ENCODE assay signal across 10 cellular contexts in the genomic region with DNA sequence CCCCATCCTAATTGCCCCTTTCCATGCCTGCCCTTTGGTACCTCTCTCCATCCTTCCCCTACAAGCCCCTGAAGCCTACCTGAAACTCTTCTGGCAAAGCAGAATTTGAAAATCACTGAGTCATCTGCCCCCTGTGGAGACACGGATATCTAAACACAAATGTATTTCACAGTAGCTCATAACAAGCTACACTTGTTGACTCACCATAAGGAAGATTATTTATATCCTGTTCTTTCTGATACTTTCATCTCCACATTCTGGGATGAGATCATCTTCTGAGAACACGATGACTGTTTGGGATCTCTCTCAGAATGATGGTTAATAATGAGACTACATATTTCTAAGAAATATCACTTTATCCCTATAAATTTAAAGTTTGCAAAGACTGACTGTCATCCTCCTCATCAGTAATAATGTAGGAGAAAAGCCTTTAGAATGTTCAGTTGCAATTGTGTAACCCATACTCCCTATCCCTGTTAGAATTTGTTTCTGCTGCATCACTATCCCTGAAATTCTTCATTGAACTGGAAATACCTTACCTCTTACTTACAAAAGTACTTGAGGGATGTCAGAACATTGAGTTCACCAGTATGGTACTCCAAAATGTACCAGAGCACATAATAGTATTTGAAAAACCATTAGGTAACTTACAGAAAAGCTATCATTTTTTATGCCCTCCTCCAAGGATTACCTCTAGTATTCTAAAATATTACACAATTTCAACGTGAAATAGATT. TPM values are rescaled to one million over a fixed set of nuclear protein-coding genes. Genes with fewer than 3 reads are reported as not detected.
DNase-seq lines count a peak whose midpoint lies in the region; ATAC-seq, FAIRE-seq and TF ChIP-seq lines count a peak whose summit lies in the region.
"Had no signal": no experiment of that assay in that cellular context is flagged by ENCODE, and none has a peak within 500 bp of the region (broad histone marks: within the 10 kb centered on the region; RNA-seq: fewer than 3 reads in every experiment).

No MANE protein-coding gene starts in this region.

- H3K4me3 Mint-ChIP-seq in glutamatergic neuron (ENCODE audit: unreplicated experiment), result peak overlapping the region; percentile 20

- H3K9me3 Mint-ChIP-seq in glutamatergic neuron (ENCODE audit: unreplicated experiment), result no peaks in the 10 kb centered on the region

- no peak for FAIRE-seq in urothelium cell line (lab: Jason Lieb, UNC)
- FAIRE-seq: TTC549 had no signal

- H3K27ac Mint-ChIP-seq in glutamatergic neuron (ENCODE audit: unreplicated experiment), result no peak overlapping the region

- peak; percentile 41 for DNase-seq in NCI-H510A treated with DMSO at 0.1 percent for 48 hours (lab: John Stamatoyannopoulos, UW)
- DNase-seq in NCI-H510A (lab: John Stamatoyannopoulos, UW), result no peak
- DNase-seq in SIG-M5 (lab: John Stamatoyannopoulos, UW), result peak; percentile 3
- no peak for DNase-seq in glutamatergic neuron
- DNase-seq in urothelium cell line (ENCODE audit: low spot score), result peak; percentile 58
- no peak for DNase-seq in occipital lobe (lab: John Stamatoyannopoulos, UW)
- no peak for DNase-seq in SKM-1 treated with dmso at 0.1 percent for 144 hours (lab: John Stamatoyannopoulos, UW; ENCODE audit: unreplicated experiment)
- DNase-seq: C1 segment of cervical spinal cord had no signal

- TF ChIP-seq CTCF in glutamatergic neuron (IDR thresholded peaks at IDR 0.05; ENCODE audit: partially characterized antibody, unreplicated experiment), result no peak

- H3K27me3 Mint-ChIP-seq in glutamatergic neuron (ENCODE audit: unreplicated experiment), result no peaks in the 10 kb centered on the region

- H3K36me3 Mint-ChIP-seq in glutamatergic neuron (ENCODE audit: unreplicated experiment), result peaks cover 16% of the 10 kb centered on the region

- peaks cover 28% of the 10 kb centered on the region for H3K4me1 Mint-ChIP-seq in glutamatergic neuron (ENCODE audit: low read depth, unreplicated experiment)

- no peak for ATAC-seq in HG03571 (IDR thresholded peaks at IDR 0.05; ENCODE audit: unreplicated experiment)

RNA-seq across cellular contexts. Expression of gene SCHIP1, which starts 32.9 kb away (rescaled TPM):
- total RNA-seq in glutamatergic neuron (ENCODE audit: unreplicated experiment) (76.3 TPM), occipital lobe (50.4 TPM)

Comparison
In these comparisons a context has a peak if more than half of its experiments do, and no peak if none do; other contexts are left out.
1. DNase-seq: peak in NCI-H510A treated with DMSO at 0.1 percent for 48 hours (single experiment), SIG-M5 (single experiment) and urothelium cell line (single experiment); none in NCI-H510A (single experiment), glutamatergic neuron (single experiment), occipital lobe (single experiment) and SKM-1 treated with dmso at 0.1 percent for 144 hours (single experiment).